Comparison of ENCODE assay signal across 1 cellular context in the genomic region with DNA sequence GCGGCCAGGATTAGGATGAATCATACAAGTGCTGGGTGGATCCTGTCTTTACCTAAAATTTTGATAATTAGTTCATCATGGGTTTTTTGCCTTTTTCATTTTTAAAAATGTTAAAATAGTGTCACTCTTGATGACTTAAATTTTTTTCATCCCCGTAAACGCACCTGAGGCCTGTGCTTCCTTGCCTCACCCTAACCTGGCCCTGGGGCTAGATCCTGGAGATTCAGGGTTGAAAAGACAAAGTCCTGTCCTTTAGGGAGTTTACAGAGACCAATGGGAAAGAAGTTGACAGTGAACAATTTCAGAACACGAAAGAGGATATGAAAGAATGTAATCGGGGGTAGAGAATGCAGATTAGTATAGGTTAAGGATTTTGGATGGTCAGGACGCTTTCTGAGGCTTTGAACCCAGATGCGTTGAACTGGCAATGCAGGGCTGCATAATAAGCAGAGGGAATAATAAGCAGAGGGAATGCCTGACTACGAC.
A peak's percentile ranks its signal among the peaks of the same experiment; 100 is the strongest.
TF ChIP-seq lines count a peak whose summit lies in the region.

No MANE protein-coding gene starts in this region.

TF ChIP-seq in K562, 482 proteins besides CTCF, POLR2A, EP300 and RAD21 (continued from another document and continues in another):
- TF ChIP-seq ZBTB40 (IDR thresholded peaks at IDR 0.05) (peak; percentile 61), ZBTB40 (CRISPR knock-in tag; IDR thresholded peaks at IDR 0.05) (no peak), CCAR2 (IDR thresholded peaks at IDR 0.05; ENCODE audit: low read depth, low read length) (no peak), NR2F6 (CRISPR knock-in tag; IDR thresholded peaks at IDR 0.05) (no peak), ZNF583 (CRISPR knock-in tag; IDR thresholded peaks at IDR 0.05) (no peak), GTF2F1 (IDR thresholded peaks at IDR 0.05; ENCODE audit: low read depth, low read length) (no peak), HES1 (IDR thresholded peaks at IDR 0.05; ENCODE audit: low read depth) (0 out of 2 replicates have a peak, but pooled peaks have one; percentile 13), HEY1 (CRISPR knock-in tag; IDR thresholded peaks at IDR 0.05; ENCODE audit: borderline replicate concordance) (no peak), CBX5 (IDR thresholded peaks at IDR 0.05; ENCODE audit: borderline replicate concordance, low read depth) (no peak), MAFF (IDR thresholded peaks at IDR 0.05; ENCODE audit: low read length) (no peak), GATA2 (CRISPR knock-in tag; IDR thresholded peaks at IDR 0.05) (no peak), FOXP1 (CRISPR knock-in tag; IDR thresholded peaks at IDR 0.05) (no peak), USF2 (CRISPR knock-in tag; IDR thresholded peaks at IDR 0.05) (no peak), BRD9 (IDR thresholded peaks at IDR 0.05; ENCODE audit: low read depth, partially characterized antibody) (peak; percentile 14), ZSCAN29 (IDR thresholded peaks at IDR 0.05) (no peak), ATF1 (CRISPR knock-in tag; IDR thresholded peaks at IDR 0.05) (no peak), ATF1 (tag; IDR thresholded peaks at IDR 0.05) (no peak), THAP12 (CRISPR knock-in tag; IDR thresholded peaks at IDR 0.05) (peak; percentile 25; the same call in 1 of the 2 replicates), XRCC5 (IDR thresholded peaks at IDR 0.05; ENCODE audit: low read depth, low read length) (no peak), STAT5A (IDR thresholded peaks at IDR 0.05; ENCODE audit: borderline replicate concordance, low read length) (no peak), ZFP36 (IDR thresholded peaks at IDR 0.05; ENCODE audit: low read depth, low read length, partially characterized antibody) (no peak), ZNF3 (CRISPR knock-in tag; IDR thresholded peaks at IDR 0.05) (no peak), JUN (IDR thresholded peaks at IDR 0.05; ENCODE audit: borderline replicate concordance, low read depth, low read length) (no peak), JUN (CRISPR knock-in tag; IDR thresholded peaks at IDR 0.05; ENCODE audit: borderline replicate concordance) (0 out of 2 replicates have a peak, but pooled peaks have one; percentile 25), MAFG (tag; conservative IDR thresholded peaks at IDR 0.05) (no peak), ZNF175 (CRISPR knock-in tag; IDR thresholded peaks at IDR 0.05; ENCODE audit: low read depth) (no peak), NCOR1 (IDR thresholded peaks at IDR 0.05) (0 out of 2 replicates have a peak, but pooled peaks have one; percentile 21), TCF3 (CRISPR knock-in tag; IDR thresholded peaks at IDR 0.05) (no peak), TRIM25 (IDR thresholded peaks at IDR 0.05; ENCODE audit: borderline replicate concordance) (peak; percentile 42; the same call in 1 of the 2 replicates), CC2D1A (IDR thresholded peaks at IDR 0.05) (no peak)
- TF ChIP-seq, protein P1, sequence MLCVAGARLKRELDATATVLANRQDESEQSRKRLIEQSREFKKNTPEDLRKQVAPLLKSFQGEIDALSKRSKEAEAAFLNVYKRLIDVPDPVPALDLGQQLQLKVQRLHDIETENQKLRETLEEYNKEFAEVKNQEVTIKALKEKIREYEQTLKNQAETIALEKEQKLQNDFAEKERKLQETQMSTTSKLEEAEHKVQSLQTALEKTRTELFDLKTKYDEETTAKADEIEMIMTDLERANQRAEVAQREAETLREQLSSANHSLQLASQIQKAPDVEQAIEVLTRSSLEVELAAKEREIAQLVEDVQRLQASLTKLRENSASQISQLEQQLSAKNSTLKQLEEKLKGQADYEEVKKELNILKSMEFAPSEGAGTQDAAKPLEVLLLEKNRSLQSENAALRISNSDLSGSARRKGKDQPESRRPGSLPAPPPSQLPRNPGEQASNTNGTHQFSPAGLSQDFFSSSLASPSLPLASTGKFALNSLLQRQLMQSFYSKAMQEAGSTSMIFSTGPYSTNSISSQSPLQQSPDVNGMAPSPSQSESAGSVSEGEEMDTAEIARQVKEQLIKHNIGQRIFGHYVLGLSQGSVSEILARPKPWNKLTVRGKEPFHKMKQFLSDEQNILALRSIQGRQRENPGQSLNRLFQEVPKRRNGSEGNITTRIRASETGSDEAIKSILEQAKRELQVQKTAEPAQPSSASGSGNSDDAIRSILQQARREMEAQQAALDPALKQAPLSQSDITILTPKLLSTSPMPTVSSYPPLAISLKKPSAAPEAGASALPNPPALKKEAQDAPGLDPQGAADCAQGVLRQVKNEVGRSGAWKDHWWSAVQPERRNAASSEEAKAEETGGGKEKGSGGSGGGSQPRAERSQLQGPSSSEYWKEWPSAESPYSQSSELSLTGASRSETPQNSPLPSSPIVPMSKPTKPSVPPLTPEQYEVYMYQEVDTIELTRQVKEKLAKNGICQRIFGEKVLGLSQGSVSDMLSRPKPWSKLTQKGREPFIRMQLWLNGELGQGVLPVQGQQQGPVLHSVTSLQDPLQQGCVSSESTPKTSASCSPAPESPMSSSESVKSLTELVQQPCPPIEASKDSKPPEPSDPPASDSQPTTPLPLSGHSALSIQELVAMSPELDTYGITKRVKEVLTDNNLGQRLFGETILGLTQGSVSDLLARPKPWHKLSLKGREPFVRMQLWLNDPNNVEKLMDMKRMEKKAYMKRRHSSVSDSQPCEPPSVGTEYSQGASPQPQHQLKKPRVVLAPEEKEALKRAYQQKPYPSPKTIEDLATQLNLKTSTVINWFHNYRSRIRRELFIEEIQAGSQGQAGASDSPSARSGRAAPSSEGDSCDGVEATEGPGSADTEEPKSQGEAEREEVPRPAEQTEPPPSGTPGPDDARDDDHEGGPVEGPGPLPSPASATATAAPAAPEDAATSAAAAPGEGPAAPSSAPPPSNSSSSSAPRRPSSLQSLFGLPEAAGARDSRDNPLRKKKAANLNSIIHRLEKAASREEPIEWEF (CRISPR knock-in tag; IDR thresholded peaks at IDR 0.05) = no peak
- TF ChIP-seq, protein P2, sequence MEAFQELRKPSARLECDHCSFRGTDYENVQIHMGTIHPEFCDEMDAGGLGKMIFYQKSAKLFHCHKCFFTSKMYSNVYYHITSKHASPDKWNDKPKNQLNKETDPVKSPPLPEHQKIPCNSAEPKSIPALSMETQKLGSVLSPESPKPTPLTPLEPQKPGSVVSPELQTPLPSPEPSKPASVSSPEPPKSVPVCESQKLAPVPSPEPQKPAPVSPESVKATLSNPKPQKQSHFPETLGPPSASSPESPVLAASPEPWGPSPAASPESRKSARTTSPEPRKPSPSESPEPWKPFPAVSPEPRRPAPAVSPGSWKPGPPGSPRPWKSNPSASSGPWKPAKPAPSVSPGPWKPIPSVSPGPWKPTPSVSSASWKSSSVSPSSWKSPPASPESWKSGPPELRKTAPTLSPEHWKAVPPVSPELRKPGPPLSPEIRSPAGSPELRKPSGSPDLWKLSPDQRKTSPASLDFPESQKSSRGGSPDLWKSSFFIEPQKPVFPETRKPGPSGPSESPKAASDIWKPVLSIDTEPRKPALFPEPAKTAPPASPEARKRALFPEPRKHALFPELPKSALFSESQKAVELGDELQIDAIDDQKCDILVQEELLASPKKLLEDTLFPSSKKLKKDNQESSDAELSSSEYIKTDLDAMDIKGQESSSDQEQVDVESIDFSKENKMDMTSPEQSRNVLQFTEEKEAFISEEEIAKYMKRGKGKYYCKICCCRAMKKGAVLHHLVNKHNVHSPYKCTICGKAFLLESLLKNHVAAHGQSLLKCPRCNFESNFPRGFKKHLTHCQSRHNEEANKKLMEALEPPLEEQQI (IDR thresholded peaks at IDR 0.05) = no peak
